In the genomic region with DNA sequence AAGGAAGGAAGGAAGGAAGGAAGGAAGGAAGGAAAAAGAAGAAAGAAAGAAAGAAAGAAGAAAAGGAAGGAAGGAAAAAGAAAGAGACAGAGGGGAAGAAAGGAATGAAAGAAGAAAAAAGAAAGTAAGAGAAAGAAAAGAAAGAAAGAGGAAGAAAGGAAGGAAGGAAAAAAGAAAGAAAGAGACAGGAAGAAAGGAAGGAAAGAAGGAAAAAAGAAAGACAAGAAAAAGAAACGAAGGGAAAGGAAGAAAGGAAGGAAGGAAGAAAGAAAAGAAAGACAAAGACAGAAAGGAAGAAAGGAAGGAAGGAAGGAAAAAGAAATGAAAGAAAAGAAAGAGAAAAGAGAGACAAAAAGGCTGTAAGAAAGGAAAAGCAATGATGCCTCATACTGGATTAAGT, we compare ENCODE assay signal across 25 cellular contexts.
"Had no signal": no experiment of that assay in that cellular context is flagged by ENCODE, and none has a peak within 500 bp of the region (broad histone marks: within the 10 kb centered on the region; RNA-seq: fewer than 3 reads in every experiment).

No MANE protein-coding gene starts in this region.

- H3K27me3 Mint-ChIP-seq: dendritic cell treated with granulocyte-macrophage colony-stimulating factor and Interleukin-4, amounts not matched to agents 40 ng/mL and 50 ng/mL, for 4 days; effector memory CD8-positive, alpha-beta T cell had no signal

- DNase-seq: colonic mucosa; cortex of kidney; effector CD8-positive, alpha-beta T cell; effector memory CD8-positive, alpha-beta T cell; endodermal cell; erythroblast; esophagus squamous epithelium; foreskin fibroblast; foreskin melanocyte; gastrocnemius medialis; glutamatergic neuron; head of caudate nucleus; heart right ventricle; hippocampal formation; left cardiac atrium; left lung; left ventricle myocardium superior; lower lobe of right lung; mesenchymal stem cell; mucosa of descending colon; naive B cell had no signal

- H3K4me1 Mint-ChIP-seq: mesothelial cell of epicardium, naive B cell had no signal

- H3K36me3 Mint-ChIP-seq: mesothelial cell of epicardium, naive B cell had no signal

- H3K27ac ChIP-seq: colonic mucosa, epithelial cell of prostate, esophagus squamous epithelium, gastrocnemius medialis, heart right ventricle, left lung, lower lobe of right lung had no signal

- H3K4me1 ChIP-seq: colonic mucosa, gastrocnemius medialis, heart right ventricle, left lung, lower lobe of right lung had no signal

- H3K27ac Mint-ChIP-seq: dendritic cell treated with granulocyte-macrophage colony-stimulating factor and Interleukin-4, amounts not matched to agents 40 ng/mL and 50 ng/mL, for 4 days; effector memory CD8-positive, alpha-beta T cell; endodermal cell; mesothelial cell of epicardium had no signal

- H3K4me3 ChIP-seq: colonic mucosa, esophagus squamous epithelium, gastrocnemius medialis, heart right ventricle, left lung, lower lobe of right lung, mucosa of descending colon had no signal

- H3K4me3 Mint-ChIP-seq: dendritic cell treated with granulocyte-macrophage colony-stimulating factor and Interleukin-4, amounts not matched to agents 40 ng/mL and 50 ng/mL, for 4 days; effector memory CD8-positive, alpha-beta T cell; endodermal cell; mesothelial cell of epicardium had no signal

- H3K27me3 ChIP-seq: colonic mucosa, esophagus squamous epithelium, gastrocnemius medialis, left lung had no signal

- ATAC-seq: effector memory CD8-positive, alpha-beta T cell; esophagus mucosa; gastrocnemius medialis; heart right ventricle; left cardiac atrium; left lung; left ventricle myocardium superior; lower lobe of right lung; mucosa of descending colon had no signal
